ENCODE assay signal across 1 cellular context in the genomic region with DNA sequence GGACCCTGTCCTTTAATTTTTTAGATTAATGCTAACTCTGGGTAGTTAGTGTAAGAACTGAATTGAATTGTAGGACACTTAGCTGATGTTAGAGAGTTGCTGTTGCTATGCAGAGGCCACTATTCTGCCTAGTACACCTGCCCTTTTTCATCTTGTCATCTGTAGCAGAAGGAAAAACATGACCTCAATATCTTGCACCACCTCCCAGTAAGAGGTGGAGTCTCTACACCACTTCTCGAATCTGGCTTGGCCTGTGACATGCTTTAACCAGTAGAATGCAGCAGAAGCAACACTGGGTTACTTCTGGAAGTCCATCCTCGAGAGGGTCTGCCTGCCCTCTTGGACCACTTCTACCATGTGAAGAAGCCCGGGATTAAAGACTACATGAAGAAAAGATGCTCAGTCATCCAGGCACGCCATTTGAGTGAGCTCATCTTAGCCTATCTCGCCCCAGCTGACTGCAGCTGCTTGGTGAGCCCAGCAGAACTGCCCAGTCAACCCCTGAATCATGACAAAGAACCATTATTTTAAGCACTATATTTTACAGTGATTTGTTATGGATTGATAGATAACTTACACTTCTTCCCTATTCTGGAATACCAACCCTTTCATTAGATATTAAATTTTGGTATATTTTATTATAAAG.
TF ChIP-seq lines count a peak whose summit lies in the region.

No MANE protein-coding gene starts in this region.

TF ChIP-seq in K562, 482 proteins besides CTCF, POLR2A, EP300 and RAD21 (continued from another document and continues in another):
- no peak for TF ChIP-seq SMAD2 (IDR thresholded peaks at IDR 0.05; ENCODE audit: low read depth, low read length)
- TF ChIP-seq STAT5B (CRISPR knock-in tag; IDR thresholded peaks at IDR 0.05), result no peak
- TF ChIP-seq ZNF778 (CRISPR knock-in tag; IDR thresholded peaks at IDR 0.05), result no peak
- peak; percentile 22; the same call in 1 of the 2 replicates for TF ChIP-seq MAFF (IDR thresholded peaks at IDR 0.05; ENCODE audit: low read length)
- TF ChIP-seq KDM1A (IDR thresholded peaks at IDR 0.05), result peak; percentile 83 to 84
- TF ChIP-seq HDAC8 (tag; IDR thresholded peaks at IDR 0.05), result no peak
- TF ChIP-seq C11orf30 (IDR thresholded peaks at IDR 0.05; ENCODE audit: low read depth), result peak; percentile 76
- TF ChIP-seq MAFG (tag; conservative IDR thresholded peaks at IDR 0.05), result peak; percentile 83
- peak; percentile 72; the same call in 1 of the 2 replicates for TF ChIP-seq ATF7 (IDR thresholded peaks at IDR 0.05)
- no peak for TF ChIP-seq TAF15 (IDR thresholded peaks at IDR 0.05; ENCODE audit: low read depth, low read length)
- no peak for TF ChIP-seq MXI1 (IDR thresholded peaks at IDR 0.05; ENCODE audit: low read depth, low read length)
- no peak for TF ChIP-seq ZNF766 (CRISPR knock-in tag; conservative IDR thresholded peaks at IDR 0.05)
- TF ChIP-seq PHF21A (IDR thresholded peaks at IDR 0.05; ENCODE audit: borderline replicate concordance, low read depth), result no peak
- peak; percentile 65 for TF ChIP-seq ARID1B (IDR thresholded peaks at IDR 0.05)
- no peak for TF ChIP-seq CREB1 (IDR thresholded peaks at IDR 0.05)
- no peak for TF ChIP-seq CREB1 (CRISPR knock-in tag; IDR thresholded peaks at IDR 0.05)
- no peak for TF ChIP-seq SMC3 (conservative IDR thresholded peaks at IDR 0.05; ENCODE audit: insufficient read depth, low read depth, low read length)
- no peak for TF ChIP-seq HNRNPL (IDR thresholded peaks at IDR 0.05; ENCODE audit: low read depth, low read length)
- TF ChIP-seq KLF6 (CRISPR knock-in tag; IDR thresholded peaks at IDR 0.05; ENCODE audit: borderline replicate concordance), result no peak
- no peak for TF ChIP-seq POLR2G (IDR thresholded peaks at IDR 0.05; ENCODE audit: low read depth, low read length)
- TF ChIP-seq DPF2 (IDR thresholded peaks at IDR 0.05), result peak; percentile 47; the same call in 1 of the 2 replicates
- no peak for TF ChIP-seq ZBTB8A (IDR thresholded peaks at IDR 0.05; ENCODE audit: partially characterized antibody)
- no peak for TF ChIP-seq RBM39 (optimal IDR thresholded peaks at IDR 0.05; ENCODE audit: low read depth, low read length)
- TF ChIP-seq POLR2AphosphoS2 (IDR thresholded peaks at IDR 0.05; ENCODE audit: low read length), result no peak
- peak; percentile 47 for TF ChIP-seq CBFA2T2 (conservative IDR thresholded peaks at IDR 0.05)
- TF ChIP-seq CBFA2T3 (IDR thresholded peaks at IDR 0.05), result peak; percentile 71
- no peak for TF ChIP-seq BCOR (IDR thresholded peaks at IDR 0.05)
- TF ChIP-seq, protein P1, sequence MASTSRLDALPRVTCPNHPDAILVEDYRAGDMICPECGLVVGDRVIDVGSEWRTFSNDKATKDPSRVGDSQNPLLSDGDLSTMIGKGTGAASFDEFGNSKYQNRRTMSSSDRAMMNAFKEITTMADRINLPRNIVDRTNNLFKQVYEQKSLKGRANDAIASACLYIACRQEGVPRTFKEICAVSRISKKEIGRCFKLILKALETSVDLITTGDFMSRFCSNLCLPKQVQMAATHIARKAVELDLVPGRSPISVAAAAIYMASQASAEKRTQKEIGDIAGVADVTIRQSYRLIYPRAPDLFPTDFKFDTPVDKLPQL (IDR thresholded peaks at IDR 0.05; ENCODE audit: extremely low read depth, insufficient read length), result no peak
- TF ChIP-seq ZNF347 (CRISPR knock-in tag; IDR thresholded peaks at IDR 0.05; ENCODE audit: low read depth), result no peak
- TF ChIP-seq, protein P2, sequence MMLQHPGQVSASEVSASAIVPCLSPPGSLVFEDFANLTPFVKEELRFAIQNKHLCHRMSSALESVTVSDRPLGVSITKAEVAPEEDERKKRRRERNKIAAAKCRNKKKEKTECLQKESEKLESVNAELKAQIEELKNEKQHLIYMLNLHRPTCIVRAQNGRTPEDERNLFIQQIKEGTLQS (IDR thresholded peaks at IDR 0.05), result peak; percentile 79
- TF ChIP-seq, protein P2 (CRISPR knock-in tag; conservative IDR thresholded peaks at IDR 0.05), result no peak
- no peak for TF ChIP-seq BDP1 (IDR thresholded peaks at IDR 0.05; ENCODE audit: insufficient read depth, insufficient read length)
- TF ChIP-seq JUND (IDR thresholded peaks at IDR 0.05; ENCODE audit: borderline replicate concordance, low read depth, low read length), result peak; percentile 78
- TF ChIP-seq JUND (tag; IDR thresholded peaks at IDR 0.05; ENCODE audit: borderline replicate concordance, low read depth, low read length), result peak; percentile 71; the same call in 2 of the 3 replicates
- no peak for TF ChIP-seq FUS (optimal IDR thresholded peaks at IDR 0.05; ENCODE audit: low read depth, low read length)
- TF ChIP-seq ZNF583 (CRISPR knock-in tag; IDR thresholded peaks at IDR 0.05), result no peak
- no peak for TF ChIP-seq PRMT5 (CRISPR knock-in tag; IDR thresholded peaks at IDR 0.05)
- TF ChIP-seq PURB (CRISPR knock-in tag; IDR thresholded peaks at IDR 0.05; ENCODE audit: low read depth), result no peak
- no peak for TF ChIP-seq SRSF9 (IDR thresholded peaks at IDR 0.05; ENCODE audit: borderline replicate concordance, low read depth, low read length)
- TF ChIP-seq, protein P3, sequence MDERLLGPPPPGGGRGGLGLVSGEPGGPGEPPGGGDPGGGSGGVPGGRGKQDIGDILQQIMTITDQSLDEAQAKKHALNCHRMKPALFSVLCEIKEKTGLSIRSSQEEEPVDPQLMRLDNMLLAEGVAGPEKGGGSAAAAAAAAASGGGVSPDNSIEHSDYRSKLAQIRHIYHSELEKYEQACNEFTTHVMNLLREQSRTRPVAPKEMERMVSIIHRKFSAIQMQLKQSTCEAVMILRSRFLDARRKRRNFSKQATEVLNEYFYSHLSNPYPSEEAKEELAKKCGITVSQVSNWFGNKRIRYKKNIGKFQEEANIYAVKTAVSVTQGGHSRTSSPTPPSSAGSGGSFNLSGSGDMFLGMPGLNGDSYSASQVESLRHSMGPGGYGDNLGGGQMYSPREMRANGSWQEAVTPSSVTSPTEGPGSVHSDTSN (CRISPR knock-in tag; IDR thresholded peaks at IDR 0.05; ENCODE audit: low read depth), result no peak
- TF ChIP-seq, protein P3 (tag; conservative IDR thresholded peaks at IDR 0.05; ENCODE audit: low read depth), result 0 out of 2 replicates have a peak, but pooled peaks have one; percentile 14
- no peak for TF ChIP-seq ZBTB7A (IDR thresholded peaks at IDR 0.05; ENCODE audit: borderline replicate concordance, control insufficient read depth, low read depth, low read length)
- no peak for TF ChIP-seq HNRNPUL1 (IDR thresholded peaks at IDR 0.05; ENCODE audit: low read length)
- peak; percentile 23; the same call in 1 of the 2 replicates for TF ChIP-seq CTBP1 (IDR thresholded peaks at IDR 0.05; ENCODE audit: borderline replicate concordance)
- peak; percentile 62 for TF ChIP-seq DACH1 (IDR thresholded peaks at IDR 0.05; ENCODE audit: partially characterized antibody)
- TF ChIP-seq ZNF184 (CRISPR knock-in tag; IDR thresholded peaks at IDR 0.05), result no peak
- no peak for TF ChIP-seq HMGN3 (IDR thresholded peaks at IDR 0.05; ENCODE audit: borderline replicate concordance, extremely low read depth, insufficient read length, low read depth, low read length)
- TF ChIP-seq, protein P4, sequence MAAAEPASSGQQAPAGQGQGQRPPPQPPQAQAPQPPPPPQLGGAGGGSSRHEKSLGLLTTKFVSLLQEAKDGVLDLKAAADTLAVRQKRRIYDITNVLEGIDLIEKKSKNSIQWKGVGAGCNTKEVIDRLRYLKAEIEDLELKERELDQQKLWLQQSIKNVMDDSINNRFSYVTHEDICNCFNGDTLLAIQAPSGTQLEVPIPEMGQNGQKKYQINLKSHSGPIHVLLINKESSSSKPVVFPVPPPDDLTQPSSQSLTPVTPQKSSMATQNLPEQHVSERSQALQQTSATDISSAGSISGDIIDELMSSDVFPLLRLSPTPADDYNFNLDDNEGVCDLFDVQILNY (CRISPR knock-in tag; IDR thresholded peaks at IDR 0.05), result no peak
- TF ChIP-seq, protein P5, sequence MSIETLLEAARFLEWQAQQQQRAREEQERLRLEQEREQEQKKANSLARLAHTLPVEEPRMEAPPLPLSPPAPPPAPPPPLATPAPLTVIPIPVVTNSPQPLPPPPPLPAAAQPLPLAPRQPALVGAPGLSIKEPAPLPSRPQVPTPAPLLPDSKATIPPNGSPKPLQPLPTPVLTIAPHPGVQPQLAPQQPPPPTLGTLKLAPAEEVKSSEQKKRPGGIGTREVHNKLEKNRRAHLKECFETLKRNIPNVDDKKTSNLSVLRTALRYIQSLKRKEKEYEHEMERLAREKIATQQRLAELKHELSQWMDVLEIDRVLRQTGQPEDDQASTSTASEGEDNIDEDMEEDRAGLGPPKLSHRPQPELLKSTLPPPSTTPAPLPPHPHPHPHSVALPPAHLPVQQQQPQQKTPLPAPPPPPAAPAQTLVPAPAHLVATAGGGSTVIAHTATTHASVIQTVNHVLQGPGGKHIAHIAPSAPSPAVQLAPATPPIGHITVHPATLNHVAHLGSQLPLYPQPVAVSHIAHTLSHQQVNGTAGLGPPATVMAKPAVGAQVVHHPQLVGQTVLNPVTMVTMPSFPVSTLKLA (conservative IDR thresholded peaks at IDR 0.05), result 0 out of 4 replicates have a peak, but pooled peaks of 1 of the 2 experiments have one; percentile 25
- TF ChIP-seq, protein P6, sequence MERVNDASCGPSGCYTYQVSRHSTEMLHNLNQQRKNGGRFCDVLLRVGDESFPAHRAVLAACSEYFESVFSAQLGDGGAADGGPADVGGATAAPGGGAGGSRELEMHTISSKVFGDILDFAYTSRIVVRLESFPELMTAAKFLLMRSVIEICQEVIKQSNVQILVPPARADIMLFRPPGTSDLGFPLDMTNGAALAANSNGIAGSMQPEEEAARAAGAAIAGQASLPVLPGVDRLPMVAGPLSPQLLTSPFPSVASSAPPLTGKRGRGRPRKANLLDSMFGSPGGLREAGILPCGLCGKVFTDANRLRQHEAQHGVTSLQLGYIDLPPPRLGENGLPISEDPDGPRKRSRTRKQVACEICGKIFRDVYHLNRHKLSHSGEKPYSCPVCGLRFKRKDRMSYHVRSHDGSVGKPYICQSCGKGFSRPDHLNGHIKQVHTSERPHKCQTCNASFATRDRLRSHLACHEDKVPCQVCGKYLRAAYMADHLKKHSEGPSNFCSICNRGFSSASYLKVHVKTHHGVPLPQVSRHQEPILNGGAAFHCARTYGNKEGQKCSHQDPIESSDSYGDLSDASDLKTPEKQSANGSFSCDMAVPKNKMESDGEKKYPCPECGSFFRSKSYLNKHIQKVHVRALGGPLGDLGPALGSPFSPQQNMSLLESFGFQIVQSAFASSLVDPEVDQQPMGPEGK (CRISPR knock-in tag; IDR thresholded peaks at IDR 0.05; ENCODE audit: borderline replicate concordance), result no peak
- TF ChIP-seq, protein P7, sequence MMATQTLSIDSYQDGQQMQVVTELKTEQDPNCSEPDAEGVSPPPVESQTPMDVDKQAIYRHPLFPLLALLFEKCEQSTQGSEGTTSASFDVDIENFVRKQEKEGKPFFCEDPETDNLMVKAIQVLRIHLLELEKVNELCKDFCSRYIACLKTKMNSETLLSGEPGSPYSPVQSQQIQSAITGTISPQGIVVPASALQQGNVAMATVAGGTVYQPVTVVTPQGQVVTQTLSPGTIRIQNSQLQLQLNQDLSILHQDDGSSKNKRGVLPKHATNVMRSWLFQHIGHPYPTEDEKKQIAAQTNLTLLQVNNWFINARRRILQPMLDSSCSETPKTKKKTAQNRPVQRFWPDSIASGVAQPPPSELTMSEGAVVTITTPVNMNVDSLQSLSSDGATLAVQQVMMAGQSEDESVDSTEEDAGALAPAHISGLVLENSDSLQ (IDR thresholded peaks at IDR 0.05), result no peak
- TF ChIP-seq JUN (IDR thresholded peaks at IDR 0.05; ENCODE audit: borderline replicate concordance, low read depth, low read length), result peak; percentile 68; the same call in 1 of the 2 replicates
- TF ChIP-seq JUN (CRISPR knock-in tag; IDR thresholded peaks at IDR 0.05; ENCODE audit: borderline replicate concordance), result no peak
- 0 out of 4 replicates have a peak, but pooled peaks of 1 of the 2 experiments have one; percentile 21 for TF ChIP-seq RCOR1 (IDR thresholded peaks at IDR 0.05; ENCODE audit: borderline replicate concordance in 1 of 2, low read depth in 2 of 2, low read length in 2 of 2)
- TF ChIP-seq ZNF263 (CRISPR knock-in tag; IDR thresholded peaks at IDR 0.05; ENCODE audit: borderline replicate concordance), result no peak
- no peak for TF ChIP-seq THRAP3 (IDR thresholded peaks at IDR 0.05; ENCODE audit: borderline replicate concordance)
- peak; percentile 66 for TF ChIP-seq ZNF316 (IDR thresholded peaks at IDR 0.05)
- TF ChIP-seq GABPA (tag; conservative IDR thresholded peaks at IDR 0.05; ENCODE audit: low read depth), result no peak
- TF ChIP-seq TCF3 (CRISPR knock-in tag; IDR thresholded peaks at IDR 0.05), result peak; percentile 28; the same call in 1 of the 2 replicates
- TF ChIP-seq NCOR1 (IDR thresholded peaks at IDR 0.05), result 0 out of 2 replicates have a peak, but pooled peaks have one; percentile 27
